ENCODE assay signal across 1 cellular context in the genomic region with DNA sequence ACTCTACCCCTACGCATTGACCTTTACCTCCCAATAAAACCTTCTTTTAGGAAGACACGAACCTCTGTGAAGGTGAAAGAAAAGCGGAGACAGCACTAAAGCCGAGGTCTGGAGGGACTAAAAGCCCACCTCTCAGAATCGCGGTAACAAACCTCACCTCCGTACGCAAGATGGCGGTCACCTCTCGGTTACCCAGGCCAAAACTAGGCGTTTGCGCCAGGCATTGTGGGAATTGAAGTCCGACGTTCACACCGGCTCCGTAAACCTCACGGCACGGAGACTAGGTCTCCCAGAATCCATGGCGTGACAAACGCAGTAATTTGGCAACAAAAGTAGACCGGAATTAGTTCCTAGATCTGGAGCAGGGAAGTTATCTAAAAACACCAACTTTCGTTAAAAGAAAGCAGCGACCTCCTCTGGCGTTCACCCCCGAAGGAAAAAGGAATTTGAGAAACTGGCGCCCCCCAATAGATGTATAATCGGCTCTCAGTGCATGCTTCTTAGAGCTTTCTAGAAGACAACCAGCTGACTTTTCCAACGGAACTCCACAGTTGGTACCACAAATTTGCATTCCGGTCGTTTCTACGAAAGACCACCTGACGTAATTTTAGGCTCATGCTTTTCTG.
A peak's percentile ranks its signal among the peaks of the same experiment; 100 is the strongest.
TF ChIP-seq lines count a peak whose summit lies in the region.

Gene N4BP2L2 (minus strand): TSS at position 175 of the 626 bp plus-strand sequence. CDS start 1,768 bp downstream, outside the sequence.

TF ChIP-seq in HepG2, 621 proteins besides CTCF, POLR2A, EP300 and RAD21 (continued from another document and continues in another):
- TF ChIP-seq, protein P1, sequence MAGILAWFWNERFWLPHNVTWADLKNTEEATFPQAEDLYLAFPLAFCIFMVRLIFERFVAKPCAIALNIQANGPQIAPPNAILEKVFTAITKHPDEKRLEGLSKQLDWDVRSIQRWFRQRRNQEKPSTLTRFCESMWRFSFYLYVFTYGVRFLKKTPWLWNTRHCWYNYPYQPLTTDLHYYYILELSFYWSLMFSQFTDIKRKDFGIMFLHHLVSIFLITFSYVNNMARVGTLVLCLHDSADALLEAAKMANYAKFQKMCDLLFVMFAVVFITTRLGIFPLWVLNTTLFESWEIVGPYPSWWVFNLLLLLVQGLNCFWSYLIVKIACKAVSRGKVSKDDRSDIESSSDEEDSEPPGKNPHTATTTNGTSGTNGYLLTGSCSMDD (CRISPR knock-in tag; IDR thresholded peaks at IDR 0.05) = no peak
- TF ChIP-seq ZNF44 (CRISPR knock-in tag; IDR thresholded peaks at IDR 0.05) (0 out of 2 replicates have a peak, but pooled peaks have one; percentile 1), SIX1 (CRISPR knock-in tag; IDR thresholded peaks at IDR 0.05; ENCODE audit: borderline replicate concordance) (peak; percentile 24), ZNF143 (CRISPR knock-in tag; IDR thresholded peaks at IDR 0.05) (peak; percentile 100), SMC3 (IDR thresholded peaks at IDR 0.05; ENCODE audit: low read length) (no peak), ZZZ3 (CRISPR knock-in tag; IDR thresholded peaks at IDR 0.05; ENCODE audit: borderline replicate concordance) (no peak), ZNF616 (CRISPR knock-in tag; IDR thresholded peaks at IDR 0.05; ENCODE audit: low read depth) (no peak), SOX6 (IDR thresholded peaks at IDR 0.05) (no peak), SOX6 (CRISPR knock-in tag; IDR thresholded peaks at IDR 0.05) (peak; percentile 49), ZNF879 (CRISPR knock-in tag; IDR thresholded peaks at IDR 0.05) (no peak), TGIF2 (CRISPR knock-in tag; IDR thresholded peaks at IDR 0.05) (peak; percentile 28; the same call in 1 of the 2 replicates), POLR2AphosphoS5 (IDR thresholded peaks at IDR 0.05; ENCODE audit: low read depth, low read length) (peak; percentile 91), ZNF883 (CRISPR knock-in tag; IDR thresholded peaks at IDR 0.05; ENCODE audit: not compliant biosample characterization) (peak; percentile 56), ASH2L (IDR thresholded peaks at IDR 0.05; ENCODE audit: insufficient read length, low read depth, low read length) (peak; percentile 96), TEAD3 (CRISPR knock-in tag; optimal IDR thresholded peaks at IDR 0.05; ENCODE audit: borderline replicate concordance) (peak; percentile 72), CEBPB (IDR thresholded peaks at IDR 0.05; ENCODE audit: borderline replicate concordance, low read depth, low read length) (peak; percentile 55; the same call in 1 of the 2 replicates), PITX1 (CRISPR knock-in tag; IDR thresholded peaks at IDR 0.05) (no peak), HCFC1 (IDR thresholded peaks at IDR 0.05; ENCODE audit: low read depth, low read length) (peak; percentile 90), ZBTB7B (CRISPR knock-in tag; IDR thresholded peaks at IDR 0.05) (peak; percentile 84; the same call in 1 of the 2 replicates), ZNF331 (CRISPR knock-in tag; IDR thresholded peaks at IDR 0.05) (peak; percentile 23; the same call in 1 of the 2 replicates), ZNF317 (CRISPR knock-in tag; IDR thresholded peaks at IDR 0.05) (peak; percentile 86), ELF3 (CRISPR knock-in tag; IDR thresholded peaks at IDR 0.05) (peak; percentile 79), SAP130 (CRISPR knock-in tag; IDR thresholded peaks at IDR 0.05; ENCODE audit: low read depth) (peak; percentile 85), PATZ1 (CRISPR knock-in tag; IDR thresholded peaks at IDR 0.05) (peak; percentile 69), MIER3 (CRISPR knock-in tag; IDR thresholded peaks at IDR 0.05; ENCODE audit: borderline replicate concordance) (peak; percentile 60; the same call in 1 of the 2 replicates), ZNF24 (IDR thresholded peaks at IDR 0.05) (no peak), GFI1 (CRISPR knock-in tag; IDR thresholded peaks at IDR 0.05; ENCODE audit: borderline replicate concordance) (peak; percentile 34; the same call in 1 of the 2 replicates), RARA (CRISPR knock-in tag; IDR thresholded peaks at IDR 0.05) (peak; percentile 41), NONO (IDR thresholded peaks at IDR 0.05) (no peak), NONO (CRISPR knock-in tag; conservative IDR thresholded peaks at IDR 0.05) (peak; percentile 69; the same call in 1 of the 2 replicates), ZUFSP (CRISPR knock-in tag; IDR thresholded peaks at IDR 0.05; ENCODE audit: borderline replicate concordance) (no peak), ZNF33B (CRISPR knock-in tag; IDR thresholded peaks at IDR 0.05) (peak; percentile 44; the same call in 1 of the 2 replicates), LRRFIP1 (CRISPR knock-in tag; conservative IDR thresholded peaks at IDR 0.05) (no peak), ARID2 (CRISPR knock-in tag; IDR thresholded peaks at IDR 0.05; ENCODE audit: borderline replicate concordance) (no peak), MEIS2 (CRISPR knock-in tag; IDR thresholded peaks at IDR 0.05) (0 out of 2 replicates have a peak, but pooled peaks have one; percentile 57), ZBTB42 (CRISPR knock-in tag; IDR thresholded peaks at IDR 0.05) (0 out of 2 replicates have a peak, but pooled peaks have one; percentile 65)
- TF ChIP-seq, protein P2, sequence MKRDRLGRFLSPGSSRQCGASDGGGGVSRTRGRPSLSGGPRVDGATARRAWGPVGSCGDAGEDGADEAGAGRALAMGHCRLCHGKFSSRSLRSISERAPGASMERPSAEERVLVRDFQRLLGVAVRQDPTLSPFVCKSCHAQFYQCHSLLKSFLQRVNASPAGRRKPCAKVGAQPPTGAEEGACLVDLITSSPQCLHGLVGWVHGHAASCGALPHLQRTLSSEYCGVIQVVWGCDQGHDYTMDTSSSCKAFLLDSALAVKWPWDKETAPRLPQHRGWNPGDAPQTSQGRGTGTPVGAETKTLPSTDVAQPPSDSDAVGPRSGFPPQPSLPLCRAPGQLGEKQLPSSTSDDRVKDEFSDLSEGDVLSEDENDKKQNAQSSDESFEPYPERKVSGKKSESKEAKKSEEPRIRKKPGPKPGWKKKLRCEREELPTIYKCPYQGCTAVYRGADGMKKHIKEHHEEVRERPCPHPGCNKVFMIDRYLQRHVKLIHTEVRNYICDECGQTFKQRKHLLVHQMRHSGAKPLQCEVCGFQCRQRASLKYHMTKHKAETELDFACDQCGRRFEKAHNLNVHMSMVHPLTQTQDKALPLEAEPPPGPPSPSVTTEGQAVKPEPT (CRISPR knock-in tag; IDR thresholded peaks at IDR 0.05; ENCODE audit: low read depth) = no peak
- TF ChIP-seq, protein P3, sequence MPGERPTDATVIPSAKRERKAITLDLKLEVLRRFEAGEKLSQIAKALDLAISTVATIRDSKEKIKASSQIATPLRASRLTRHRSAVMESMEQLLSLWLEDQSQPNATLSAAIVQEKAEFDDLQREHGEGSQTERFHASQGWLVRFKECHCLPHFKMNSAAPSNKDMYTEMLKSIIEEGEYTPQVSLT (CRISPR knock-in tag; IDR thresholded peaks at IDR 0.05; ENCODE audit: borderline replicate concordance, low read depth) = no peak
- TF ChIP-seq, protein P4, sequence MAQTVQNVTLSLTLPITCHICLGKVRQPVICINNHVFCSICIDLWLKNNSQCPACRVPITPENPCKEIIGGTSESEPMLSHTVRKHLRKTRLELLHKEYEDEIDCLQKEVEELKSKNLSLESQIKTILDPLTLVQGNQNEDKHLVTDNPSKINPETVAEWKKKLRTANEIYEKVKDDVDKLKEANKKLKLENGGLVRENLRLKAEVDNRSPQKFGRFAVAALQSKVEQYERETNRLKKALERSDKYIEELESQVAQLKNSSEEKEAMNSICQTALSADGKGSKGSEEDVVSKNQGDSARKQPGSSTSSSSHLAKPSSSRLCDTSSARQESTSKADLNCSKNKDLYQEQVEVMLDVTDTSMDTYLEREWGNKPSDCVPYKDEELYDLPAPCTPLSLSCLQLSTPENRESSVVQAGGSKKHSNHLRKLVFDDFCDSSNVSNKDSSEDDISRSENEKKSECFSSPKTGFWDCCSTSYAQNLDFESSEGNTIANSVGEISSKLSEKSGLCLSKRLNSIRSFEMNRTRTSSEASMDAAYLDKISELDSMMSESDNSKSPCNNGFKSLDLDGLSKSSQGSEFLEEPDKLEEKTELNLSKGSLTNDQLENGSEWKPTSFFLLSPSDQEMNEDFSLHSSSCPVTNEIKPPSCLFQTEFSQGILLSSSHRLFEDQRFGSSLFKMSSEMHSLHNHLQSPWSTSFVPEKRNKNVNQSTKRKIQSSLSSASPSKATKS (CRISPR knock-in tag; IDR thresholded peaks at IDR 0.05) = peak; percentile 51; the same call in 1 of the 2 replicates
- TF ChIP-seq, protein P5, sequence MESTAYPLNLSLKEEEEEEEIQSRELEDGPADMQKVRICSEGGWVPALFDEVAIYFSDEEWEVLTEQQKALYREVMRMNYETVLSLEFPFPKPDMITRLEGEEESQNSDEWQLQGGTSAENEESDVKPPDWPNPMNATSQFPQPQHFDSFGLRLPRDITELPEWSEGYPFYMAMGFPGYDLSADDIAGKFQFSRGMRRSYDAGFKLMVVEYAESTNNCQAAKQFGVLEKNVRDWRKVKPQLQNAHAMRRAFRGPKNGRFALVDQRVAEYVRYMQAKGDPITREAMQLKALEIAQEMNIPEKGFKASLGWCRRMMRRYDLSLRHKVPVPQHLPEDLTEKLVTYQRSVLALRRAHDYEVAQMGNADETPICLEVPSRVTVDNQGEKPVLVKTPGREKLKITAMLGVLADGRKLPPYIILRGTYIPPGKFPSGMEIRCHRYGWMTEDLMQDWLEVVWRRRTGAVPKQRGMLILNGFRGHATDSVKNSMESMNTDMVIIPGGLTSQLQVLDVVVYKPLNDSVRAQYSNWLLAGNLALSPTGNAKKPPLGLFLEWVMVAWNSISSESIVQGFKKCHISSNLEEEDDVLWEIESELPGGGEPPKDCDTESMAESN (CRISPR knock-in tag; conservative IDR thresholded peaks at IDR 0.05) = peak; percentile 62
- TF ChIP-seq, protein P6, sequence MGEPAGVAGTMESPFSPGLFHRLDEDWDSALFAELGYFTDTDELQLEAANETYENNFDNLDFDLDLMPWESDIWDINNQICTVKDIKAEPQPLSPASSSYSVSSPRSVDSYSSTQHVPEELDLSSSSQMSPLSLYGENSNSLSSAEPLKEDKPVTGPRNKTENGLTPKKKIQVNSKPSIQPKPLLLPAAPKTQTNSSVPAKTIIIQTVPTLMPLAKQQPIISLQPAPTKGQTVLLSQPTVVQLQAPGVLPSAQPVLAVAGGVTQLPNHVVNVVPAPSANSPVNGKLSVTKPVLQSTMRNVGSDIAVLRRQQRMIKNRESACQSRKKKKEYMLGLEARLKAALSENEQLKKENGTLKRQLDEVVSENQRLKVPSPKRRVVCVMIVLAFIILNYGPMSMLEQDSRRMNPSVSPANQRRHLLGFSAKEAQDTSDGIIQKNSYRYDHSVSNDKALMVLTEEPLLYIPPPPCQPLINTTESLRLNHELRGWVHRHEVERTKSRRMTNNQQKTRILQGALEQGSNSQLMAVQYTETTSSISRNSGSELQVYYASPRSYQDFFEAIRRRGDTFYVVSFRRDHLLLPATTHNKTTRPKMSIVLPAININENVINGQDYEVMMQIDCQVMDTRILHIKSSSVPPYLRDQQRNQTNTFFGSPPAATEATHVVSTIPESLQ (CRISPR knock-in tag; conservative IDR thresholded peaks at IDR 0.05) = no peak
